ENCODE assay signal across 9 cellular contexts in the genomic region with DNA sequence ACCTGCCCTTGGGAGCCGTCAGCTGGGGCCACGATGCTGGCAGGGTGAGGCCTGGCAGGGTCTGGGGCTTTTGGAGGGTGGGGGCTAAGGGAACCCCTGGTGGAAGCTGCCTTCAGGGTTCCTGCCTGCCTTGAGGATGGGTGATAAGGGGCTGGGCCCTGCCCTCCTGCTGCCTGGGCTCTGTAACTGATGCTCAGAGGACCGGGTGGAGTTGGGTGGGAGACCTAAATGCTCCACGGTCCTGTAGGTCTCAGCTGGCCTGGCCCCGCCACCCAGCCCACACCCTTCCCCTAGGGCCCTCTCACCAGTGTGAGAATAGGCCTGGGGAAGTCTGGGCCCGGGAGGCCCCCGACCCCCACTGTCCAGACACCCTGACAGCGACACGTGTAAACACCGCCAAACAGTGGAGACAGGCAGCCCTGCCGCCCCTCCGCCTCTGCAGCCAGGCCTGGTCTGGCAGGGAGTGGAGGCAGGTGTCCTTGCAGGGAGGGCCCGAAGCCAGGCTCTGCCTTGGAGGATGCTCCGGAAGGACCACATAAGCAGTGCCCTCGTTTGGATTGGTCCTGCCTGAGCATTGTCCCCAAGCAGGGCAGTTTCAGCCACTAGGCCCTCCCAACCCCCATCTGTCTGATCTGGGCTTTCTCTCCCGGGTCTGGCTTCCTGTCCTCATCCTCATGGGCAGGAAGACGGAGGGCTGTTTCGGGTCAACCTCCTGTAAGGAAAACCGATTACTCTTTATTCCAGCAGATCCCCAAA. TPM values are rescaled to one million over a fixed set of nuclear protein-coding genes. Genes with fewer than 3 reads are reported as not detected.
A peak's percentile ranks its signal among the peaks of the same experiment; 100 is the strongest.
DNase-seq lines count a peak whose midpoint lies in the region; ATAC-seq and TF ChIP-seq lines count a peak whose summit lies in the region.
"Had no signal": no experiment of that assay in that cellular context is flagged by ENCODE, and none has a peak within 500 bp of the region (broad histone marks: within the 10 kb centered on the region; RNA-seq: fewer than 3 reads in every experiment).

No MANE protein-coding gene starts in this region.

- no peaks in the 10 kb centered on the region for H3K36me3 ChIP-seq in heart left ventricle
- no peaks in the 10 kb centered on the region for H3K36me3 ChIP-seq in muscle layer of colon (ENCODE audit: insufficient read depth, low read length)

- H3K27ac ChIP-seq in heart left ventricle = peak overlapping the region in 11 of 12 donors; percentile 94 to 100 (median 97)
- H3K27ac ChIP-seq in muscle layer of colon (ENCODE audit: low read depth, low read length) = peak overlapping the region; percentile 97

- no peak for TF ChIP-seq POLR2A in heart left ventricle (IDR thresholded peaks at IDR 0.05)

- no peaks in the 10 kb centered on the region for H3K9me3 ChIP-seq in heart left ventricle
- H3K9me3 ChIP-seq in muscle layer of colon (ENCODE audit: low read length) = no peaks in the 10 kb centered on the region

- H3K27me3 ChIP-seq in heart left ventricle (peaks cover 0 to 8% (median 0%) of the 10 kb centered on the region in 9 donors), muscle layer of colon (ENCODE audit: control insufficient read depth in 1 of 2, insufficient read depth in 2 of 2, low read length in 2 of 2) (no peaks in the 10 kb centered on the region)

- H3K4me3 ChIP-seq in heart left ventricle (peak overlapping the region in 5 of 12 donors; percentile 64 to 80 (median 71)), muscle layer of colon (ENCODE audit: low read depth in 1 of 2, low read length in 2 of 2) (peak overlapping the region in 1 of 2 donors; percentile 68)

- DNase-seq in heart left ventricle = peak in 2 of 5 donors; percentile 59 to 64
- DNase-seq in cardiac septum (ENCODE audit: low spot score) = no peak
- peak; percentile 30 for DNase-seq in dermis blood vessel endothelial cell
- no peak for DNase-seq in activated CD4-positive, CD25-positive, alpha-beta regulatory T cell (lab: John Stamatoyannopoulos, UW)
- no peak for DNase-seq in NCI-H1092 treated with DMSO at 0.1 percent for 48 hours (lab: John Stamatoyannopoulos, UW)
- DNase-seq in amniotic stem cell (lab: John Stamatoyannopoulos, UW) = no peak
- DNase-seq: immature natural killer cell had no signal

- intact Hi-C loops in heart left ventricle (cut with DNase I) (loop anchor here in 3 of 10 donors (5.0 to 10.0 kb wide), 3 partner anchors 81 to 96 kb away; no protein-coding TSS in a partner anchor), cardiac septum (cut with DNase I) (no loop called here)

- no peak for TF ChIP-seq CTCF in heart left ventricle (IDR thresholded peaks at IDR 0.05)

- peak in 2 of 4 donors; percentile 0 to 1 for ATAC-seq in heart left ventricle
- no peak for ATAC-seq in GM18517 (IDR thresholded peaks at IDR 0.05; ENCODE audit: unreplicated experiment)

- no peak overlapping the region for H3K9ac ChIP-seq in muscle layer of colon (ENCODE audit: low read length)

- 30 to 39% (median 37%) methylated on average over 17 to 19 of the region's 19 CpGs for WGBS in heart left ventricle, 4 donors

- H3K4me1 ChIP-seq in heart left ventricle (peaks cover 5 to 72% (median 51%) of the 10 kb centered on the region in 12 donors), muscle layer of colon (ENCODE audit: insufficient read depth, low read length) (peaks cover 61% of the 10 kb centered on the region)

RNA-seq across cellular contexts. Expression of gene BAHCC1, which starts 6.5 kb away (rescaled TPM):
- total RNA-seq in heart left ventricle = 10 to 100 TPM in 3 of 9 donors, 1 to 10 TPM in 6; 6.0 to 19.6 (median 9.3) TPM
- 1 to 10 TPM; 7.6 to 8.5 TPM for polyA plus RNA-seq in heart left ventricle
- 13.5 TPM for total RNA-seq in cardiac septum
- 4.8 and 19.3 TPM in 2 replicates for total RNA-seq in dermis blood vessel endothelial cell
